21 cellular contexts compared by ENCODE assay signal in the genomic region with DNA sequence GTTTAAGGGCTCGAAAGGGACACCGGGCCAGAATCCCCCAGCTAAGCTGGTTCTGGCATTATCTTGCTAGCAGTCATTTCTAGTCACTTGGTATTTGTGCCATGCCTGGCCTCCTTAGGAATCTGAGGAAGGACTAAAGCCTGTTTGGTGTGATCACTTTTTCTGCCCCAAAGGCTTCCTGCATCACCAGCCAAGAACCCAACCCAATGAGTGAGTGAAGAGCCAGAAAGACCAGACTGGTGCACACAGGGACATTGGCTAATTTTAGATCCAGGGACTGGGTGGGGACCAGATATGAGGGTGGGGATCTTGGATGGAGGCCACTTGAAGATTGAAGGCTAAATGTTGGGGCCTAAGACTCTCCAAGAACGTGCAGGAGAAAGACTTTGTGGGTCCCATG.
DNase-seq lines count a peak whose midpoint lies in the region; ATAC-seq and TF ChIP-seq lines count a peak whose summit lies in the region.
"Had no signal": no experiment of that assay in that cellular context is flagged by ENCODE, and none has a peak within 500 bp of the region (broad histone marks: within the 10 kb centered on the region; RNA-seq: fewer than 3 reads in every experiment).

No MANE protein-coding gene starts in this region.

- H3K36me3 Mint-ChIP-seq in progenitor cell of endocrine pancreas (ENCODE audit: insufficient read depth) = peaks cover 7% of the 10 kb centered on the region
- H3K36me3 Mint-ChIP-seq: CD8-positive, alpha-beta T cell had no signal

- in situ Hi-C loops in mammary epithelial cell (cut with MboI; ENCODE audit: low sequenced_read_pairs in 2 of 2) (no loop called here), HAP-1 (cut with MboI; ENCODE audit: low sequenced_read_pairs) (no loop called here)

- peaks cover 12% of the 10 kb centered on the region for H3K4me1 Mint-ChIP-seq in progenitor cell of endocrine pancreas (ENCODE audit: low read depth)

- peak overlapping the region; percentile 12 to 68 for H3K27ac ChIP-seq in breast epithelium
- no peak overlapping the region for H3K27ac ChIP-seq in mammary epithelial cell (ENCODE audit: insufficient read depth, low read depth, low read length)
- H3K27ac ChIP-seq in right cardiac atrium (ENCODE audit: low read length) = no peak overlapping the region
- peak overlapping the region; percentile 84 for H3K27ac ChIP-seq in stomach smooth muscle (ENCODE audit: low read length)
- H3K27ac ChIP-seq: 22Rv1, BLaER1 had no signal

- H2AFZ ChIP-seq in mammary epithelial cell (ENCODE audit: low read depth, low read length) = no peak overlapping the region

- WGBS in mammary epithelial cell (ENCODE audit: low coverage, missing lambda C conversion rate) = 26% methylated on average over 3 of the region's 3 CpGs
- 39% methylated on average over 3 of the region's 3 CpGs for WGBS in right cardiac atrium

- H3K79me2 ChIP-seq in mammary epithelial cell (ENCODE audit: insufficient read depth, low read length) = no peaks in the 10 kb centered on the region

- H3K27me3 Mint-ChIP-seq in progenitor cell of endocrine pancreas = no peaks in the 10 kb centered on the region

- CTCF ChIA-PET in mammary epithelial cell (lab: Charles Lee; ENCODE audit: low non-redundant PET) = no interaction called here

- TF ChIP-seq POLR2A in breast epithelium (IDR thresholded peaks at IDR 0.05) = no peak

- intact Hi-C loops in breast epithelium (cut with DNase I; ENCODE audit: low total_unique reads) = no loop called here
- intact Hi-C loops in mammary epithelial cell (cut with micrococcal nuclease) = no loop called here
- intact Hi-C loops in right cardiac atrium (cut with DNase I) = no loop called here

- ATAC-seq in right cardiac atrium = peak; percentile 57 to 72
- ATAC-seq: CD8-positive, alpha-beta T cell had no signal

- H3K4me2 ChIP-seq in mammary epithelial cell (ENCODE audit: insufficient read depth, low read depth, low read length) = no peak overlapping the region
- H3K4me2 ChIP-seq: BLaER1 had no signal

- TF ChIP-seq CTCF in breast epithelium (IDR thresholded peaks at IDR 0.05) = no peak
- TF ChIP-seq CTCF in mammary epithelial cell (conservative IDR thresholded peaks at IDR 0.05 in 1 of 2, IDR thresholded peaks at IDR 0.05 in 1 of 2; ENCODE audit: extremely low read depth in 1 of 2, insufficient read depth in 1 of 2, low read depth in 1 of 2, low read length in 2 of 2) = no peak
- no peak for TF ChIP-seq CTCF in epithelial cell of esophagus (IDR thresholded peaks at IDR 0.05; ENCODE audit: insufficient read depth, low read depth, low read length, missing control alignments)
- TF ChIP-seq CTCF in progenitor cell of endocrine pancreas (IDR thresholded peaks at IDR 0.05; ENCODE audit: unreplicated experiment) = no peak

- BruUV-seq in mammary epithelial cell (replicated peaks; lab: Mats Ljungman, UMichigan) = no TSS peak

- peaks cover 12% of the 10 kb centered on the region for H3K9me3 Mint-ChIP-seq in progenitor cell of endocrine pancreas (ENCODE audit: low read depth)

- no peaks in the 10 kb centered on the region for H4K20me1 ChIP-seq in mammary epithelial cell (ENCODE audit: insufficient read depth, low read length)
- H4K20me1 ChIP-seq: BLaER1 had no signal

- no peaks in the 10 kb centered on the region for H3K9me3 ChIP-seq in breast epithelium
- peaks cover 4% of the 10 kb centered on the region for H3K9me3 ChIP-seq in mammary epithelial cell (replicated peaks; ENCODE audit: insufficient read depth, low read length)
- H3K9me3 ChIP-seq in right cardiac atrium (ENCODE audit: control insufficient read depth, low read length) = no peaks in the 10 kb centered on the region
- peaks cover 2 to 6% of the 10 kb centered on the region in 2 donors for H3K9me3 ChIP-seq in stomach smooth muscle (ENCODE audit: control insufficient read depth in 2 of 2, low read length in 2 of 2)
- 0 out of 2 replicates have a peak, but pooled peaks cover 2% of the 10 kb centered on the region for H3K9me3 ChIP-seq in HAP-1

- DNase-seq in breast epithelium (ENCODE audit: low spot score in 2 of 2) (peak in 1 of 2 donors; percentile 62), mammary epithelial cell (no peak), epithelial cell of esophagus (ENCODE audit: low read depth) (peak; percentile 80), right cardiac atrium (peak in 1 of 3 donors; percentile 29), NCI-H446 treated with DMSO at 0.1 percent for 48 hours (lab: John Stamatoyannopoulos, UW) (no peak), HAP-1 (ENCODE audit: low spot score in 2 of 2) (no peak), progenitor cell of endocrine pancreas (ENCODE audit: low spot score, unreplicated experiment) (no peak)
- DNase-seq: ACHN; CD8-positive, alpha-beta T cell; DND-41; GOT3; Kasumi-1; NCI-H1417; NCI-H1694 treated with DMSO at 0.1 percent for 48 hours; NCI-H2081 treated with DMSO at 0.1 percent for 48 hours; NCI-H2171 treated with DMSO at 0.1 percent for 48 hours; NCI-H526; SHP77 had no signal

- H3K9ac ChIP-seq in mammary epithelial cell (ENCODE audit: insufficient read depth, low read length) (no peak overlapping the region), stomach smooth muscle (ENCODE audit: low read length in 2 of 2) (no peak overlapping the region)
- H3K9ac ChIP-seq: BLaER1 had no signal

- H3K4me3 ChIP-seq in breast epithelium (no peak overlapping the region), mammary epithelial cell (replicated peaks in 1 of 3; ENCODE audit: insufficient read depth in 1 of 3, low read depth in 2 of 3, low read length in 3 of 3) (no peak overlapping the region), epithelial cell of esophagus (ENCODE audit: low read length) (no peak overlapping the region), right cardiac atrium (ENCODE audit: low read length) (no peak overlapping the region), stomach smooth muscle (ENCODE audit: low read length in 2 of 2) (no peak overlapping the region), HAP-1 (no peak overlapping the region)
- H3K4me3 ChIP-seq: BLaER1 had no signal

- H3K27ac Mint-ChIP-seq in progenitor cell of endocrine pancreas = no peak overlapping the region
- H3K27ac Mint-ChIP-seq: CD8-positive, alpha-beta T cell had no signal

- H3K27me3 ChIP-seq in breast epithelium (no peaks in the 10 kb centered on the region), mammary epithelial cell (ENCODE audit: insufficient read depth, low read length) (no peaks in the 10 kb centered on the region), right cardiac atrium (ENCODE audit: control insufficient read depth, insufficient read depth) (no peaks in the 10 kb centered on the region), stomach smooth muscle (ENCODE audit: control insufficient read depth in 1 of 2, insufficient read depth in 2 of 2, low read length in 2 of 2) (no peaks in the 10 kb centered on the region), HAP-1 (ENCODE audit: low read depth) (no peaks in the 10 kb centered on the region)
- H3K27me3 ChIP-seq: BLaER1 had no signal

- H3K4me3 Mint-ChIP-seq in progenitor cell of endocrine pancreas (ENCODE audit: low read depth) = no peak overlapping the region
- H3K4me3 Mint-ChIP-seq: CD8-positive, alpha-beta T cell had no signal

- no peaks in the 10 kb centered on the region for H3K36me3 ChIP-seq in breast epithelium
- no peaks in the 10 kb centered on the region for H3K36me3 ChIP-seq in mammary epithelial cell (ENCODE audit: insufficient read depth, low read length)
- no peaks in the 10 kb centered on the region for H3K36me3 ChIP-seq in stomach smooth muscle (ENCODE audit: control insufficient read depth in 2 of 2, insufficient read depth in 2 of 2, low read length in 2 of 2)
- H3K36me3 ChIP-seq in HAP-1 (replicated peaks) = no peaks in the 10 kb centered on the region
- H3K36me3 ChIP-seq: BLaER1 had no signal

- H3K4me1 ChIP-seq in breast epithelium = no peaks in the 10 kb centered on the region
- H3K4me1 ChIP-seq in mammary epithelial cell (ENCODE audit: insufficient read depth, low read length) = no peaks in the 10 kb centered on the region
- peaks cover 7% of the 10 kb centered on the region for H3K4me1 ChIP-seq in right cardiac atrium (ENCODE audit: control insufficient read depth, insufficient read depth, low read length)
- peaks cover 29% of the 10 kb centered on the region for H3K4me1 ChIP-seq in stomach smooth muscle (ENCODE audit: control insufficient read depth, insufficient read depth, low read length)
- peaks cover 3% of the 10 kb centered on the region for H3K4me1 ChIP-seq in HAP-1

- dilution Hi-C loops in mammary epithelial cell (cut with HindIII; ENCODE audit: low sequenced_read_pairs) = no loop called here

Comparison
In these comparisons a context has a peak if more than half of its experiments do, and no peak if none do; other contexts are left out.
1. H3K27ac ChIP-seq: peak in breast epithelium (2 of 2) and stomach smooth muscle (single experiment); none in mammary epithelial cell (single experiment) and right cardiac atrium (single experiment).